In genomic region chr3:26064297-26064696, GRCh38 we compare ENCODE assay signal across 21 cellular contexts.
DNase-seq lines count a peak whose midpoint lies in the region; ATAC-seq, FAIRE-seq and TF ChIP-seq lines count a peak whose summit lies in the region.
"Had no signal": no experiment of that assay in that cellular context is flagged by ENCODE, and none has a peak within 500 bp of the region (broad histone marks: within the 10 kb centered on the region; RNA-seq: fewer than 3 reads in every experiment).

No MANE protein-coding gene starts in this region.

- DNase-seq in G401 (ENCODE audit: low spot score) (no peak), GM10266 (ENCODE audit: extremely low spot score) (no peak)
- DNase-seq: ACHN; AML-193; BE2C; CD4-positive, alpha-beta T cell; CD8-positive, alpha-beta memory T cell; DMS 273 treated with DMSO at 0.1 percent for 48 hours; DMS79; EL; H9 had no signal

- in situ Hi-C loops in G401 (cut with HindIII; ENCODE audit: low sequenced_read_pairs): no loop called here

- no peak for ATAC-seq in HG03439 (IDR thresholded peaks at IDR 0.05; ENCODE audit: unreplicated experiment)
- ATAC-seq: A549, GM12878, GM23338, HCT116 had no signal

- peak; percentile 66 for FAIRE-seq in A204.1 (lab: Jason Lieb, UNC)
- peak; percentile 47 for FAIRE-seq in TTC549 (lab: Jason Lieb, UNC)
- peak; percentile 88 for FAIRE-seq in endometrium (lab: Jason Lieb, UNC)
- FAIRE-seq: A549, D721Med, GM12878, GM19239 had no signal

- no peak for TF ChIP-seq CTCF in GM10266 (IDR thresholded peaks at IDR 0.05; ENCODE audit: control insufficient read depth, insufficient read depth, low read depth, missing control alignments)
